Comparison of ENCODE assay signal across 1 cellular context in the genomic region with DNA sequence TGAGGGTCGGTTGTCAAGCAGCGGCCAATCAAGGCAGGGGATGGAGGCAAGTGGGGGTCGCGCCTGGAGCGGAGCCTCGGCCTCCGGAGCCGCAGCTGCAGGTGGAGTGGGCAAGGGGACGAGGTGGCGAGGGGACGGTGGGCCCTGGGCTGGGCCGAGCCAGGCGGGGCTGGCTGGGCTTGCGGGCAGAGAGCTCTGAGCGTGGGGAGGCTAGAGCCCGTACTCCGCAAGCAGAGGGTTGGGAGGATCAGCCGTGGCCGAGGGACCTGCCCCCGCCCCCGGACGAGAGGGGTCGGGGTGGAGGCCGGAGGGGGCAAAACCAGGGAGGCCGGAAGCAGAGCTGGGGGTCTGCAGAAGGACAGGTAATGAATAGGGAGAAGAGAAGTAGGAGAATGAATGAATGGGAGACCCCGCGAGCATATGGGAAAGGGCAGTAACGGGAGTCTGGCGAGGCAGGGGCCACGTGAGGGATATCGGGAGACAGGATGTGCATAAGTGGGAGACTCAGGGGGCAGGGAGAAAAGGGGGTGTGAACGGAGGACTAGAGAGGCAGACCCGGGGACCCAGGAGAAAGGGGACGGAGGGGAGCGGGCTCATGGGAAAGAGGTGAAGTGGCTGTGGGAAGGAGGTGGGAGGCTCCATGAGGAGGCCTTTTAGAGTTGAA.
TF ChIP-seq lines count a peak whose summit lies in the region.

TSS of gene KATNB1 (plus strand) at position 16 of the 664 bp plus-strand sequence. CDS start 1,474 bp downstream, outside the sequence.

TF ChIP-seq in HepG2, 621 proteins besides CTCF, POLR2A, EP300 and RAD21 (continued from another document and continues in another):
- TF ChIP-seq, protein P1, sequence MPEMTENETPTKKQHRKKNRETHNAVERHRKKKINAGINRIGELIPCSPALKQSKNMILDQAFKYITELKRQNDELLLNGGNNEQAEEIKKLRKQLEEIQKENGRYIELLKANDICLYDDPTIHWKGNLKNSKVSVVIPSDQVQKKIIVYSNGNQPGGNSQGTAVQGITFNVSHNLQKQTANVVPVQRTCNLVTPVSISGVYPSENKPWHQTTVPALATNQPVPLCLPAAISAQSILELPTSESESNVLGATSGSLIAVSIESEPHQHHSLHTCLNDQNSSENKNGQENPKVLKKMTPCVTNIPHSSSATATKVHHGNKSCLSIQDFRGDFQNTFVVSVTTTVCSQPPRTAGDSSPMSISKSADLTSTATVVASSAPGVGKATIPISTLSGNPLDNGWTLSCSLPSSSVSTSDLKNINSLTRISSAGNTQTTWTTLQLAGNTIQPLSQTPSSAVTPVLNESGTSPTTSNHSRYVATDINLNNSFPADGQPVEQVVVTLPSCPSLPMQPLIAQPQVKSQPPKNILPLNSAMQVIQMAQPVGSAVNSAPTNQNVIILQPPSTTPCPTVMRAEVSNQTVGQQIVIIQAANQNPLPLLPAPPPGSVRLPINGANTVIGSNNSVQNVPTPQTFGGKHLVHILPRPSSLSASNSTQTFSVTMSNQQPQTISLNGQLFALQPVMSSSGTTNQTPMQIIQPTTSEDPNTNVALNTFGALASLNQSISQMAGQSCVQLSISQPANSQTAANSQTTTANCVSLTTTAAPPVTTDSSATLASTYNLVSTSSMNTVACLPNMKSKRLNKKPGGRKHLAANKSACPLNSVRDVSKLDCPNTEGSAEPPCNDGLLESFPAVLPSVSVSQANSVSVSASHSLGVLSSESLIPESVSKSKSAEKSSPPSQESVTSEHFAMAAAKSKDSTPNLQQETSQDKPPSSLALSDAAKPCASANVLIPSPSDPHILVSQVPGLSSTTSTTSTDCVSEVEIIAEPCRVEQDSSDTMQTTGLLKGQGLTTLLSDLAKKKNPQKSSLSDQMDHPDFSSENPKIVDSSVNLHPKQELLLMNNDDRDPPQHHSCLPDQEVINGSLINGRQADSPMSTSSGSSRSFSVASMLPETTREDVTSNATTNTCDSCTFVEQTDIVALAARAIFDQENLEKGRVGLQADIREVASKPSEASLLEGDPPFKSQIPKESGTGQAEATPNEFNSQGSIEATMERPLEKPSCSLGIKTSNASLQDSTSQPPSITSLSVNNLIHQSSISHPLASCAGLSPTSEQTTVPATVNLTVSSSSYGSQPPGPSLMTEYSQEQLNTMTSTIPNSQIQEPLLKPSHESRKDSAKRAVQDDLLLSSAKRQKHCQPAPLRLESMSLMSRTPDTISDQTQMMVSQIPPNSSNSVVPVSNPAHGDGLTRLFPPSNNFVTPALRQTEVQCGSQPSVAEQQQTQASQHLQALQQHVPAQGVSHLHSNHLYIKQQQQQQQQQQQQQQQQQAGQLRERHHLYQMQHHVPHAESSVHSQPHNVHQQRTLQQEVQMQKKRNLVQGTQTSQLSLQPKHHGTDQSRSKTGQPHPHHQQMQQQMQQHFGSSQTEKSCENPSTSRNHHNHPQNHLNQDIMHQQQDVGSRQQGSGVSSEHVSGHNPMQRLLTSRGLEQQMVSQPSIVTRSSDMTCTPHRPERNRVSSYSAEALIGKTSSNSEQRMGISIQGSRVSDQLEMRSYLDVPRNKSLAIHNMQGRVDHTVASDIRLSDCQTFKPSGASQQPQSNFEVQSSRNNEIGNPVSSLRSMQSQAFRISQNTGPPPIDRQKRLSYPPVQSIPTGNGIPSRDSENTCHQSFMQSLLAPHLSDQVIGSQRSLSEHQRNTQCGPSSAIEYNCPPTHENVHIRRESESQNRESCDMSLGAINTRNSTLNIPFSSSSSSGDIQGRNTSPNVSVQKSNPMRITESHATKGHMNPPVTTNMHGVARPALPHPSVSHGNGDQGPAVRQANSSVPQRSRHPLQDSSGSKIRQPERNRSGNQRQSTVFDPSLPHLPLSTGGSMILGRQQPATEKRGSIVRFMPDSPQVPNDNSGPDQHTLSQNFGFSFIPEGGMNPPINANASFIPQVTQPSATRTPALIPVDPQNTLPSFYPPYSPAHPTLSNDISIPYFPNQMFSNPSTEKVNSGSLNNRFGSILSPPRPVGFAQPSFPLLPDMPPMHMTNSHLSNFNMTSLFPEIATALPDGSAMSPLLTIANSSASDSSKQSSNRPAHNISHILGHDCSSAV (CRISPR knock-in tag; IDR thresholded peaks at IDR 0.05; ENCODE audit: borderline replicate concordance), result no peak
- TF ChIP-seq RFX5 (IDR thresholded peaks at IDR 0.05; ENCODE audit: low read depth, low read length) (no peak), ZNF350 (CRISPR knock-in tag; IDR thresholded peaks at IDR 0.05; ENCODE audit: borderline replicate concordance, low read depth) (no peak), RAD51 (IDR thresholded peaks at IDR 0.05; ENCODE audit: borderline replicate concordance) (0 out of 2 replicates have a peak, but pooled peaks have one; percentile 12), ZSCAN12 (CRISPR knock-in tag; IDR thresholded peaks at IDR 0.05) (no peak), ZHX2 (IDR thresholded peaks at IDR 0.05; ENCODE audit: low read depth) (no peak), ZHX2 (CRISPR knock-in tag; IDR thresholded peaks at IDR 0.05; ENCODE audit: borderline replicate concordance) (no peak), GMEB1 (CRISPR knock-in tag; IDR thresholded peaks at IDR 0.05; ENCODE audit: borderline replicate concordance) (no peak), GPN1 (CRISPR knock-in tag; IDR thresholded peaks at IDR 0.05; ENCODE audit: borderline replicate concordance) (no peak), RBFOX2 (IDR thresholded peaks at IDR 0.05; ENCODE audit: low read depth, low read length) (peak; percentile 81), ZNF570 (CRISPR knock-in tag; IDR thresholded peaks at IDR 0.05; ENCODE audit: borderline replicate concordance) (no peak), REST (IDR thresholded peaks at IDR 0.05; ENCODE audit: borderline replicate concordance in 1 of 2, low read depth in 1 of 2, low read length in 2 of 2) (no peak), AGO2 (optimal IDR thresholded peaks at IDR 0.05; ENCODE audit: low read depth, low read length) (no peak), SMARCC2 (IDR thresholded peaks at IDR 0.05) (no peak), RFX1 (IDR thresholded peaks at IDR 0.05) (no peak; the same call in none of the 2 replicates), ZNF430 (CRISPR knock-in tag; IDR thresholded peaks at IDR 0.05) (no peak), GFI1 (CRISPR knock-in tag; IDR thresholded peaks at IDR 0.05; ENCODE audit: borderline replicate concordance) (no peak), SPEN (CRISPR knock-in tag; IDR thresholded peaks at IDR 0.05; ENCODE audit: low read depth) (no peak), ELF1 (CRISPR knock-in tag; IDR thresholded peaks at IDR 0.05) (no peak), FOSL2 (CRISPR knock-in tag; IDR thresholded peaks at IDR 0.05) (peak; percentile 9; the same call in 1 of the 2 replicates)
- TF ChIP-seq, protein P2, sequence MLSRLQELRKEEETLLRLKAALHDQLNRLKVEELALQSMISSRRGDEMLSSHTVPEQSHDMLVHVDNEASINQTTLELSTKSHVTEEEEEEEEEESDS (CRISPR knock-in tag; IDR thresholded peaks at IDR 0.05; ENCODE audit: borderline replicate concordance), result no peak
- TF ChIP-seq, protein P3, sequence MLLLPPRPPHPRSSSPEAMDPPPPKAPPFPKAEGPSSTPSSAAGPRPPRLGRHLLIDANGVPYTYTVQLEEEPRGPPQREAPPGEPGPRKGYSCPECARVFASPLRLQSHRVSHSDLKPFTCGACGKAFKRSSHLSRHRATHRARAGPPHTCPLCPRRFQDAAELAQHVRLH (CRISPR knock-in tag; IDR thresholded peaks at IDR 0.05; ENCODE audit: borderline replicate concordance, low read depth), result no peak
- TF ChIP-seq, protein P4, sequence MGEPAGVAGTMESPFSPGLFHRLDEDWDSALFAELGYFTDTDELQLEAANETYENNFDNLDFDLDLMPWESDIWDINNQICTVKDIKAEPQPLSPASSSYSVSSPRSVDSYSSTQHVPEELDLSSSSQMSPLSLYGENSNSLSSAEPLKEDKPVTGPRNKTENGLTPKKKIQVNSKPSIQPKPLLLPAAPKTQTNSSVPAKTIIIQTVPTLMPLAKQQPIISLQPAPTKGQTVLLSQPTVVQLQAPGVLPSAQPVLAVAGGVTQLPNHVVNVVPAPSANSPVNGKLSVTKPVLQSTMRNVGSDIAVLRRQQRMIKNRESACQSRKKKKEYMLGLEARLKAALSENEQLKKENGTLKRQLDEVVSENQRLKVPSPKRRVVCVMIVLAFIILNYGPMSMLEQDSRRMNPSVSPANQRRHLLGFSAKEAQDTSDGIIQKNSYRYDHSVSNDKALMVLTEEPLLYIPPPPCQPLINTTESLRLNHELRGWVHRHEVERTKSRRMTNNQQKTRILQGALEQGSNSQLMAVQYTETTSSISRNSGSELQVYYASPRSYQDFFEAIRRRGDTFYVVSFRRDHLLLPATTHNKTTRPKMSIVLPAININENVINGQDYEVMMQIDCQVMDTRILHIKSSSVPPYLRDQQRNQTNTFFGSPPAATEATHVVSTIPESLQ (CRISPR knock-in tag; conservative IDR thresholded peaks at IDR 0.05), result no peak
- TF ChIP-seq, protein P5, sequence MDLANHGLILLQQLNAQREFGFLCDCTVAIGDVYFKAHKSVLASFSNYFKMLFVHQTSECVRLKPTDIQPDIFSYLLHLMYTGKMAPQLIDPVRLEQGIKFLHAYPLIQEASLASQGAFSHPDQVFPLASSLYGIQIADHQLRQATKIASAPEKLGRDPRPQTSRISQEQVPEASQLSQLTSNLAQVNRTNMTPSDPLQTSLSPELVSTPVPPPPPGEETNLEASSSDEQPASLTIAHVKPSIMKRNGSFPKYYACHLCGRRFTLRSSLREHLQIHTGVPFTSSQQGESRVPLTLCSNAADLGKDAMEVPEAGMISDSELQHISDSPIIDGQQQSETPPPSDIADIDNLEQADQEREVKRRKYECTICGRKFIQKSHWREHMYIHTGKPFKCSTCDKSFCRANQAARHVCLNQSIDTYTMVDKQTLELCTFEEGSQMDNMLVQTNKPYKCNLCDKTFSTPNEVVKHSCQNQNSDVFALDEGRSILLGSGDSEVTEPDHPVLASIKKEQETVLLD (CRISPR knock-in tag; IDR thresholded peaks at IDR 0.05; ENCODE audit: low read depth), result no peak
